ENCODE assay signal across 8 cellular contexts in the genomic region with DNA sequence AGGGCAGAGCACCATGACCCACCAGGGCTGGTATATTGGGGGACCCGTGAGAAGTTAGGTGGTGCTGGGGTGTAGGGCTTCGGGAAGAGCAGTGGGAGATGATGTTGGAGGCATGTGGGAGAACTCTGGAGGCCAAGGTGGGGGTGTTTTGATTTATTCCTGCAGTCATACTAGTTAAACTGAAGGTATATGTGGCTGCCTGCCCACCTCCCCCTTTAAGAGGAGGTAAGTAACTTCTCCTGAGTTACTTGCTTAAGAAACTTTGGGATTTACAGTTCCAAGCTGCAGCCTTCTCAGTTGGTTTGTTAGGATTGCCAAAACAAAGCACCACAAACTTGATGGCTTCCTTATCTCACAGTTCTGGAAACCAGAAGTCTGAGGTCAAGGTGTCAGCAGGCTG.
"Had no signal": no experiment of that assay in that cellular context is flagged by ENCODE, and none has a peak within 500 bp of the region (broad histone marks: within the 10 kb centered on the region; RNA-seq: fewer than 3 reads in every experiment).

No MANE protein-coding gene starts in this region.

- H3K4me1 Mint-ChIP-seq: GM23338 had no signal

- H3K4me1 ChIP-seq: HAP-1 had no signal

- H3K27ac Mint-ChIP-seq: GM23338, H9, HFFc6 had no signal

- H3K36me3 ChIP-seq: HAP-1 had no signal

- DNase-seq: GM23248, GOT3, H7, H9, HCEC 1CT, HFFc6 had no signal

- H3K9me3 ChIP-seq: HAP-1 had no signal

- H3K27ac ChIP-seq: GM23248 had no signal

- H3K4me3 Mint-ChIP-seq: GM23338, H9, HFFc6 had no signal

- H3K9me3 Mint-ChIP-seq: GM23338, H9 had no signal

- H3K4me3 ChIP-seq: GM23248, GM23338, HAP-1 had no signal
